8 cellular contexts compared by ENCODE assay signal in genomic region chr15:77617507-77618285, GRCh38. TPM values are rescaled to one million over a fixed set of nuclear protein-coding genes. Genes with fewer than 3 reads are reported as not detected.
A peak's percentile ranks its signal among the peaks of the same experiment; 100 is the strongest.
DNase-seq lines count a peak whose midpoint lies in the region; ATAC-seq, FAIRE-seq and TF ChIP-seq lines count a peak whose summit lies in the region.

No MANE protein-coding gene starts in this region.

- DNase-seq in activated naive CD8-positive, alpha-beta T cell treated with anti-CD3 and anti-CD28 coated beads, Interleukin-2, amount 50 U/mL, for 24 hours = no peak
- no peak for DNase-seq in activated naive CD8-positive, alpha-beta T cell treated with anti-CD3 and anti-CD28 coated beads for 36 hours
- DNase-seq in NCI-H146 (lab: John Stamatoyannopoulos, UW) (peak; percentile 78), dorsolateral prefrontal cortex (no peak), small intestine (peak; percentile 23), NCI-H2227 (lab: John Stamatoyannopoulos, UW; ENCODE audit: unreplicated experiment) (no peak), NCI-H1092 treated with DMSO at 0.1 percent for 48 hours (lab: John Stamatoyannopoulos, UW) (no peak)

- H3K4me3 Mint-ChIP-seq in activated naive CD8-positive, alpha-beta T cell treated with anti-CD3 and anti-CD28 coated beads, Interleukin-2, amount 50 U/mL, for 24 hours = no peak overlapping the region
- H3K4me3 Mint-ChIP-seq in activated naive CD8-positive, alpha-beta T cell treated with anti-CD3 and anti-CD28 coated beads for 36 hours = no peak overlapping the region

- no peaks in the 10 kb centered on the region for H3K4me1 Mint-ChIP-seq in activated naive CD8-positive, alpha-beta T cell treated with anti-CD3 and anti-CD28 coated beads, Interleukin-2, amount 50 U/mL, for 24 hours
- H3K4me1 Mint-ChIP-seq in activated naive CD8-positive, alpha-beta T cell treated with anti-CD3 and anti-CD28 coated beads for 36 hours = no peaks in the 10 kb centered on the region

- no peaks in the 10 kb centered on the region for H3K36me3 ChIP-seq in small intestine (ENCODE audit: control insufficient read depth in 2 of 2, insufficient read depth in 2 of 2, low read length in 2 of 2)

- H3K27me3 ChIP-seq in dorsolateral prefrontal cortex (no peaks in the 10 kb centered on the region), small intestine (ENCODE audit: control insufficient read depth in 2 of 2, insufficient read depth in 2 of 2, low read length in 2 of 2) (no peaks in the 10 kb centered on the region)

- no peak overlapping the region for H3K27ac Mint-ChIP-seq in activated naive CD8-positive, alpha-beta T cell treated with anti-CD3 and anti-CD28 coated beads, Interleukin-2, amount 50 U/mL, for 24 hours
- H3K27ac Mint-ChIP-seq in activated naive CD8-positive, alpha-beta T cell treated with anti-CD3 and anti-CD28 coated beads for 36 hours = no peak overlapping the region

- WGBS in small intestine, 3 donors = 37 to 68% (median 45%) methylated on average over 14 of the region's 14 CpGs

- no peaks in the 10 kb centered on the region for H3K36me3 Mint-ChIP-seq in activated naive CD8-positive, alpha-beta T cell treated with anti-CD3 and anti-CD28 coated beads, Interleukin-2, amount 50 U/mL, for 24 hours (ENCODE audit: low read depth)
- no peaks in the 10 kb centered on the region for H3K36me3 Mint-ChIP-seq in activated naive CD8-positive, alpha-beta T cell treated with anti-CD3 and anti-CD28 coated beads for 36 hours

- H3K27me3 Mint-ChIP-seq in activated naive CD8-positive, alpha-beta T cell treated with anti-CD3 and anti-CD28 coated beads, Interleukin-2, amount 50 U/mL, for 24 hours = no peaks in the 10 kb centered on the region
- no peaks in the 10 kb centered on the region for H3K27me3 Mint-ChIP-seq in activated naive CD8-positive, alpha-beta T cell treated with anti-CD3 and anti-CD28 coated beads for 36 hours

- no peaks in the 10 kb centered on the region for H3K9me3 Mint-ChIP-seq in activated naive CD8-positive, alpha-beta T cell treated with anti-CD3 and anti-CD28 coated beads, Interleukin-2, amount 50 U/mL, for 24 hours
- H3K9me3 Mint-ChIP-seq in activated naive CD8-positive, alpha-beta T cell treated with anti-CD3 and anti-CD28 coated beads for 36 hours = no peaks in the 10 kb centered on the region

- ATAC-seq in activated naive CD8-positive, alpha-beta T cell treated with anti-CD3 and anti-CD28 coated beads, Interleukin-2, amount 50 U/mL, for 24 hours = peak; percentile 16
- no peak for ATAC-seq in GM18517 (IDR thresholded peaks at IDR 0.05; ENCODE audit: unreplicated experiment)

- no peak overlapping the region for H3K4me3 ChIP-seq in dorsolateral prefrontal cortex
- no peak overlapping the region for H3K4me3 ChIP-seq in small intestine (ENCODE audit: low read depth in 1 of 2, low read length in 2 of 2)

- FAIRE-seq in small intestine (lab: Jason Lieb, UNC) = no peak

- no peaks in the 10 kb centered on the region for H3K9me3 ChIP-seq in small intestine (ENCODE audit: control insufficient read depth, low read depth)

- no peaks in the 10 kb centered on the region for H3K4me1 ChIP-seq in small intestine (ENCODE audit: control insufficient read depth in 2 of 2, insufficient read depth in 1 of 2, low read depth in 1 of 2, low read length in 1 of 2)

- intact Hi-C loops in dorsolateral prefrontal cortex (cut with DNase I) = loop anchor here in 1 of 2 donors (10.0 kb wide), 1 partner anchor 503 kb away; no protein-coding TSS in a partner anchor

- peak overlapping the region in 39 of 59 donors; percentile 1 to 78 (median 38) for H3K27ac ChIP-seq in dorsolateral prefrontal cortex
- no peak overlapping the region for H3K27ac ChIP-seq in small intestine (ENCODE audit: low read depth in 1 of 2, low read length in 1 of 2)

- TF ChIP-seq CTCF in dorsolateral prefrontal cortex (IDR thresholded peaks at IDR 0.05 in 54 of 56, conservative IDR thresholded peaks at IDR 0.05 in 2 of 56; ENCODE audit: low read depth in 1 of 56, partially characterized antibody in 56 of 56) = peak in 46 of 56 donors; percentile 13 to 50 (median 35)

RNA-seq across cellular contexts. Expression of gene LINGO1, which starts 15.0 kb away (rescaled TPM):
- total RNA-seq in activated naive CD8-positive, alpha-beta T cell treated with anti-CD3 and anti-CD28 coated beads for 36 hours = not detected
- total RNA-seq in dorsolateral prefrontal cortex = 100 to 1,000 TPM in 114 of 120 experiments, 10 to 100 TPM in 6; 54.7 to 233 (median 155) TPM
- polyA plus RNA-seq in small intestine = 1 to 10 TPM in 1 of 3 donors, not detected in 2; 4.5 TPM

Comparison
In these comparisons a context has a peak if more than half of its experiments do, and no peak if none do; other contexts are left out.
1. DNase-seq: peak in NCI-H146 (single experiment) and small intestine (single experiment); none in activated naive CD8-positive, alpha-beta T cell treated with anti-CD3 and anti-CD28 coated beads, Interleukin-2, amount 50 U/mL, for 24 hours (single experiment), activated naive CD8-positive, alpha-beta T cell treated with anti-CD3 and anti-CD28 coated beads for 36 hours (single experiment), dorsolateral prefrontal cortex (0 of 10), NCI-H2227 (single experiment) and NCI-H1092 treated with DMSO at 0.1 percent for 48 hours (single experiment).
2. H3K27ac ChIP-seq: peak in dorsolateral prefrontal cortex (39 of 59); none in small intestine (0 of 2).
3. RNA of gene LINGO1, which starts 15.0 kb away (total RNA-seq): 54.7 to 233 TPM in dorsolateral prefrontal cortex; not detected in activated naive CD8-positive, alpha-beta T cell treated with anti-CD3 and anti-CD28 coated beads for 36 hours; every median in the first group is over 10 times any median in the second.